13 cellular contexts compared by ENCODE assay signal in the genomic region with DNA sequence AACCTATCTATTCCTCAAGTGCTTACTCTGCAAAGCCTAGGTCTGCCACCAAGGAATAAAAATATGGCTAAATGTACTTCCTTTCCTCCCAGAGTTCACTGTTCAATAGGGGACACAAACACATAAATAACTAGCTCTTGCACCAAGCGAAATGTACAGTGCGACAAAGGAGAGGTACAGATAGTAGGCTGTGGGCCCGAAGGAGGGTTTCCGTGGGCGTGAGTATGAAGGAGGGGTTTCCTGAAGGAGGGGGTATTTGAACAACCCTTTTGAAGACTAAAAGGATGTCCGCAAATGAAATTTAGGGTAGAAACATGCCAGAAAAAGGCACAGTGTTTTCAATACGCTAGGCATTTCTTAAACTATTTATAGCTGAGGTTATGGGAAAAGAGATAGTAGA.
DNase-seq lines count a peak whose midpoint lies in the region; ATAC-seq, FAIRE-seq and TF ChIP-seq lines count a peak whose summit lies in the region.
"Had no signal": no experiment of that assay in that cellular context is flagged by ENCODE, and none has a peak within 500 bp of the region (broad histone marks: within the 10 kb centered on the region; RNA-seq: fewer than 3 reads in every experiment).

No MANE protein-coding gene starts in this region.

- no peak for ATAC-seq in A549
- ATAC-seq in CD8-positive, alpha-beta T cell = peak; percentile 19
- no peak for ATAC-seq in activated CD8-positive, alpha-beta T cell treated with anti-CD3 and anti-CD28 coated beads, Interleukin-2, amount 10 ng/mL, durations not matched to agents 7 days and 5 days
- peak in 1 of 3 donors; percentile 37 for ATAC-seq in natural killer cell
- ATAC-seq in HG03280 (IDR thresholded peaks at IDR 0.05; ENCODE audit: unreplicated experiment) = no peak
- ATAC-seq in GM21515 (IDR thresholded peaks at IDR 0.05; ENCODE audit: unreplicated experiment) = no peak

- CTCF ChIA-PET in A549 (lab: Yijun Ruan, JAX) = interaction anchor here (0.6 to 1.5 kb wide), 9 partner anchors 12 to 619 kb away, joined by 3 to 4 read pairs (median 3); no protein-coding TSS in a partner anchor
- CTCF ChIA-PET in CD8-positive, alpha-beta T cell (lab: Charles Lee) = interaction anchor here (1.2 kb wide), 2 partner anchors 36 to 57 kb away, joined by 3 read pairs; no protein-coding TSS in a partner anchor
- CTCF ChIA-PET in activated CD8-positive, alpha-beta T cell treated with anti-CD3 and anti-CD28 coated beads, Interleukin-2, amount 10 ng/mL, durations not matched to agents 7 days and 5 days (lab: Charles Lee) = interaction anchor here (0.6 to 5.6 kb wide), 4 partner anchors 22 to 622 kb away, joined by 4 to 38 read pairs (median 4); no protein-coding TSS in a partner anchor

- DNase-seq in A549 (ENCODE audit: low read depth in 1 of 2, low spot score in 1 of 2) (no peak), natural killer cell (no peak), NCI-H748 treated with DMSO at 0.1 percent for 48 hours (lab: John Stamatoyannopoulos, UW) (no peak), GDM1 (lab: John Stamatoyannopoulos, UW) (no peak)
- DNase-seq in CD8-positive, alpha-beta T cell = peak in 2 of 7 experiments; percentile 21 to 37
- DNase-seq in activated CD8-positive, alpha-beta T cell treated with anti-CD3 and anti-CD28 coated beads, Interleukin-2, amount 10 ng/mL, durations not matched to agents 7 days and 5 days = no peak
- DNase-seq: activated CD4-positive, alpha-beta T cell treated with anti-CD3 and anti-CD28 coated beads for 48 hours; head of caudate nucleus; SIG-M5; T1000 had no signal

- H3K36me3 ChIP-seq in CD8-positive, alpha-beta T cell (ENCODE audit: insufficient read depth, low read length) = no peaks in the 10 kb centered on the region

- 93% methylated on average over 7 of the region's 7 CpGs for WGBS in A549 (ENCODE audit: missing lambda C conversion rate)

- H3K4me2 ChIP-seq in A549 = peak overlapping the region; percentile 70

- peak overlapping the region; percentile 54 for H3K4me3 Mint-ChIP-seq in CD8-positive, alpha-beta T cell
- no peak overlapping the region for H3K4me3 Mint-ChIP-seq in activated CD8-positive, alpha-beta T cell treated with anti-CD3 and anti-CD28 coated beads, Interleukin-2, amount 10 ng/mL, durations not matched to agents 7 days and 5 days
- peak overlapping the region; percentile 17 for H3K4me3 Mint-ChIP-seq in natural killer cell
- H3K4me3 Mint-ChIP-seq: activated T-helper 1 cell treated with anti-CD3 and anti-CD28 coated beads, Interleukin-12 subunit alpha, Interleukin-12 subunit beta, Interleukin-2, Interleukin-4 antibody, amounts not matched to agents 30 ng/mL and 10 ng/mL and 1 ng/mL, durations not matched to agents 14 hours and 24 hours and 36 hours had no signal

- TF ChIP-seq RAD21 in A549 (conservative IDR thresholded peaks at IDR 0.05 in 1 of 2, IDR thresholded peaks at IDR 0.05 in 1 of 2) = no peak

- FAIRE-seq in A549 (lab: Jason Lieb, UNC) = no peak

- peaks cover 52% of the 10 kb centered on the region for H3K4me1 ChIP-seq in A549
- peaks cover 47% of the 10 kb centered on the region for H3K4me1 ChIP-seq in CD8-positive, alpha-beta T cell (ENCODE audit: insufficient read depth, low read length)

- no peak overlapping the region for H3K4me3 ChIP-seq in A549
- no peak overlapping the region for H3K4me3 ChIP-seq in CD8-positive, alpha-beta T cell (ENCODE audit: low read depth, low read length)

- peaks cover 59% of the 10 kb centered on the region for H3K4me1 Mint-ChIP-seq in CD8-positive, alpha-beta T cell (ENCODE audit: low read depth)
- H3K4me1 Mint-ChIP-seq in activated CD8-positive, alpha-beta T cell treated with anti-CD3 and anti-CD28 coated beads, Interleukin-2, amount 10 ng/mL, durations not matched to agents 7 days and 5 days (ENCODE audit: low read depth) = peaks cover 52% of the 10 kb centered on the region
- peaks cover 65 to 69% of the 10 kb centered on the region in 2 donors for H3K4me1 Mint-ChIP-seq in natural killer cell

- peak overlapping the region; percentile 89 for H3K27ac Mint-ChIP-seq in CD8-positive, alpha-beta T cell
- peak overlapping the region; percentile 43 for H3K27ac Mint-ChIP-seq in activated CD8-positive, alpha-beta T cell treated with anti-CD3 and anti-CD28 coated beads, Interleukin-2, amount 10 ng/mL, durations not matched to agents 7 days and 5 days
- H3K27ac Mint-ChIP-seq in natural killer cell = peak overlapping the region; percentile 70 to 78
- H3K27ac Mint-ChIP-seq: activated T-helper 1 cell treated with anti-CD3 and anti-CD28 coated beads, Interleukin-12 subunit alpha, Interleukin-12 subunit beta, Interleukin-2, Interleukin-4 antibody, amounts not matched to agents 30 ng/mL and 10 ng/mL and 1 ng/mL, durations not matched to agents 14 hours and 24 hours and 36 hours had no signal

- no peaks in the 10 kb centered on the region for H3K27me3 Mint-ChIP-seq in CD8-positive, alpha-beta T cell (ENCODE audit: low read depth)
- no peaks in the 10 kb centered on the region for H3K27me3 Mint-ChIP-seq in activated CD8-positive, alpha-beta T cell treated with anti-CD3 and anti-CD28 coated beads, Interleukin-2, amount 10 ng/mL, durations not matched to agents 7 days and 5 days (ENCODE audit: low read depth)
- peaks cover 0 to 7% of the 10 kb centered on the region in 2 donors for H3K27me3 Mint-ChIP-seq in natural killer cell (ENCODE audit: low read depth in 2 of 2)

- POLR2A ChIA-PET in A549 (lab: Yijun Ruan, JAX) = no interaction called here
- POLR2A ChIA-PET in CD8-positive, alpha-beta T cell (lab: Charles Lee) = no interaction called here
- POLR2A ChIA-PET in activated CD8-positive, alpha-beta T cell treated with anti-CD3 and anti-CD28 coated beads, Interleukin-2, amount 10 ng/mL, durations not matched to agents 7 days and 5 days (lab: Charles Lee) = no interaction called here

- H3K9me3 ChIP-seq in A549 = no peaks in the 10 kb centered on the region
- H3K9me3 ChIP-seq in CD8-positive, alpha-beta T cell (ENCODE audit: low read length) = no peaks in the 10 kb centered on the region

- TF ChIP-seq EP300 in A549 (IDR thresholded peaks at IDR 0.05) = no peak

- TF ChIP-seq CTCF in A549 (IDR thresholded peaks at IDR 0.05) (no peak), natural killer cell (IDR thresholded peaks at IDR 0.05) (no peak)
- no peak for TF ChIP-seq CTCF in CD8-positive, alpha-beta T cell (IDR thresholded peaks at IDR 0.05)

- intact Hi-C loops in CD8-positive, alpha-beta T cell (cut with DNase I, micrococcal nuclease) = loop anchor here (2.0 to 5.0 kb wide), 2 partner anchors 40 to 619 kb away; no protein-coding TSS in a partner anchor
- intact Hi-C loops in natural killer cell (cut with micrococcal nuclease) = no loop called here

- H3K27me3 ChIP-seq in CD8-positive, alpha-beta T cell (ENCODE audit: insufficient read depth, low read length) = no peaks in the 10 kb centered on the region

- H3K27ac ChIP-seq in A549 = peak overlapping the region; percentile 37 to 46; a peak in 3 of 6 replicates
- no peak overlapping the region for H3K27ac ChIP-seq in CD8-positive, alpha-beta T cell (ENCODE audit: low read depth, low read length)

- H3K9me3 Mint-ChIP-seq in CD8-positive, alpha-beta T cell = no peaks in the 10 kb centered on the region
- H3K9me3 Mint-ChIP-seq in activated CD8-positive, alpha-beta T cell treated with anti-CD3 and anti-CD28 coated beads, Interleukin-2, amount 10 ng/mL, durations not matched to agents 7 days and 5 days (ENCODE audit: insufficient read depth) = no peaks in the 10 kb centered on the region
- H3K9me3 Mint-ChIP-seq in natural killer cell = no peaks in the 10 kb centered on the region
- H3K9me3 Mint-ChIP-seq: activated T-helper 1 cell treated with anti-CD3 and anti-CD28 coated beads, Interleukin-12 subunit alpha, Interleukin-12 subunit beta, Interleukin-2, Interleukin-4 antibody, amounts not matched to agents 30 ng/mL and 10 ng/mL and 1 ng/mL, durations not matched to agents 14 hours and 24 hours and 36 hours had no signal

- H3K36me3 Mint-ChIP-seq in CD8-positive, alpha-beta T cell = no peaks in the 10 kb centered on the region
- peaks cover 11% of the 10 kb centered on the region for H3K36me3 Mint-ChIP-seq in activated CD8-positive, alpha-beta T cell treated with anti-CD3 and anti-CD28 coated beads, Interleukin-2, amount 10 ng/mL, durations not matched to agents 7 days and 5 days (ENCODE audit: low read depth)
- H3K36me3 Mint-ChIP-seq in natural killer cell = no peaks in the 10 kb centered on the region

- TF ChIP-seq POLR2A in A549 (IDR thresholded peaks at IDR 0.05; ENCODE audit: low read length) = no peak

TF ChIP-seq in A549, 52 proteins besides CTCF, POLR2A, EP300 and RAD21 (continues in another document):
- no peak for TF ChIP-seq NR3C1 (IDR thresholded peaks at IDR 0.05)
- TF ChIP-seq JUNB (IDR thresholded peaks at IDR 0.05) = no peak
- no peak for TF ChIP-seq CHD2 (IDR thresholded peaks at IDR 0.05; ENCODE audit: low read length, partially characterized antibody)
- TF ChIP-seq HDAC2 (IDR thresholded peaks at IDR 0.05) = no peak
- TF ChIP-seq PBX3 (IDR thresholded peaks at IDR 0.05) = no peak
- TF ChIP-seq, protein P1, sequence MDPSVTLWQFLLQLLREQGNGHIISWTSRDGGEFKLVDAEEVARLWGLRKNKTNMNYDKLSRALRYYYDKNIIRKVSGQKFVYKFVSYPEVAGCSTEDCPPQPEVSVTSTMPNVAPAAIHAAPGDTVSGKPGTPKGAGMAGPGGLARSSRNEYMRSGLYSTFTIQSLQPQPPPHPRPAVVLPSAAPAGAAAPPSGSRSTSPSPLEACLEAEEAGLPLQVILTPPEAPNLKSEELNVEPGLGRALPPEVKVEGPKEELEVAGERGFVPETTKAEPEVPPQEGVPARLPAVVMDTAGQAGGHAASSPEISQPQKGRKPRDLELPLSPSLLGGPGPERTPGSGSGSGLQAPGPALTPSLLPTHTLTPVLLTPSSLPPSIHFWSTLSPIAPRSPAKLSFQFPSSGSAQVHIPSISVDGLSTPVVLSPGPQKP (IDR thresholded peaks at IDR 0.05; ENCODE audit: low read depth, low read length) = no peak
- no peak for TF ChIP-seq RFX5 (IDR thresholded peaks at IDR 0.05)
- no peak for TF ChIP-seq CEBPB (IDR thresholded peaks at IDR 0.05)
